22 cellular contexts compared by ENCODE assay signal in the genomic region with DNA sequence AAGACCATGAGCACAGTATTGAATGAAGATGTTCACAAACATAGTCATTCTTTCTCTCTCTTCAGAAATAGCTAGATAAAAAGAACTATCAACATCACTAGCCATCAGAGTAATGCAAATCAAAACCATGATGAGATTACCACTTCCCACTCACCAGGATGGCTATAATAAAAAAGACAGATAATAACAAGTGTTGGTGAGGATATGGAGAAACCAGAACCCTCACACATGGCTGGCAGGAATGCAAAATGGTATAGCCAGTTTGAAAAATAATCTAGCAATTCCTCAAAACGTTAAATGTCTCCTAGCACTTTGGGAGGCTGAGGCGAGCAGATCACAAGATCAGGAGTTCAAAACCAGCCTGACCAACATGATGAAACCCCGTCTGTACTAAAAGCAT. TPM values are rescaled to one million over a fixed set of nuclear protein-coding genes. Genes with fewer than 3 reads are reported as not detected.
DNase-seq lines count a peak whose midpoint lies in the region; ATAC-seq, FAIRE-seq and TF ChIP-seq lines count a peak whose summit lies in the region.
"Had no signal": no experiment of that assay in that cellular context is flagged by ENCODE, and none has a peak within 500 bp of the region (broad histone marks: within the 10 kb centered on the region; RNA-seq: fewer than 3 reads in every experiment).

No MANE protein-coding gene starts in this region.

- no peak overlapping the region for H3K23ac ChIP-seq in mesenchymal stem cell (ENCODE audit: low read length in 2 of 2)

- H3K27ac Mint-ChIP-seq in progenitor cell of endocrine pancreas: peak overlapping the region; percentile 49
- H3K27ac Mint-ChIP-seq: B cell; CD4-positive, alpha-beta T cell; CD8-positive, alpha-beta T cell had no signal

- H2BK15ac ChIP-seq in mesenchymal stem cell (ENCODE audit: low read depth, poor library complexity, severe bottlenecking): no peak overlapping the region

- no peaks in the 10 kb centered on the region for H3K79me1 ChIP-seq in mesenchymal stem cell (replicated peaks; ENCODE audit: low read length, poor library complexity, severe bottlenecking)

- no peaks in the 10 kb centered on the region for H3K9me3 ChIP-seq in HepG2 (ENCODE audit: low read length)
- no peaks in the 10 kb centered on the region for H3K9me3 ChIP-seq in right lobe of liver
- no peaks in the 10 kb centered on the region for H3K9me3 ChIP-seq in mesenchymal stem cell (ENCODE audit: control insufficient read depth, low read length)
- H3K9me3 ChIP-seq: A549, Caco-2 had no signal

- no peaks in the 10 kb centered on the region for H3K27me3 Mint-ChIP-seq in progenitor cell of endocrine pancreas
- H3K27me3 Mint-ChIP-seq: B cell; CD4-positive, alpha-beta T cell had no signal

- intact Hi-C loops in HepG2 (cut with micrococcal nuclease; ENCODE audit: unreplicated experiment) (no loop called here), right lobe of liver (cut with DNase I) (no loop called here)

- H3K4ac ChIP-seq in mesenchymal stem cell (ENCODE audit: low read depth in 1 of 2, low read length in 2 of 2): no peak overlapping the region

- CTCF ChIA-PET in HepG2 (lab: Yijun Ruan, JAX; ENCODE audit: low intra/inter-chr PET ratio, low total read pairs): no interaction called here

- POLR2A ChIA-PET in HepG2 (lab: Yijun Ruan, JAX): interaction anchor here (2.1 kb wide), 1 partner anchor 32 kb away, joined by 9 read pairs; the partner anchor contains the start of gene PPP1CB

- H2AFZ ChIP-seq in HepG2 (ENCODE audit: low read length): no peak overlapping the region
- no peak overlapping the region for H2AFZ ChIP-seq in mesenchymal stem cell (ENCODE audit: low read depth, low read length)

- H3K4me3 ChIP-seq in HepG2 (replicated peaks in 1 of 3; ENCODE audit: insufficient read depth in 1 of 3, low read depth in 2 of 3, low read length in 3 of 3): no peak overlapping the region
- no peak overlapping the region for H3K4me3 ChIP-seq in right lobe of liver
- no peak overlapping the region for H3K4me3 ChIP-seq in mesenchymal stem cell (ENCODE audit: insufficient read depth in 1 of 2, low read depth in 1 of 2, low read length in 2 of 2)
- H3K4me3 ChIP-seq: A549; BLaER1 treated with 17β-estradiol and CSF1 and Interleukin-3, amounts not matched to agents 10 nM and 100 nM had no signal

- H3K36me3 ChIP-seq in HepG2 (replicated peaks in 1 of 2; ENCODE audit: control insufficient read depth in 1 of 2, insufficient read depth in 2 of 2, low read length in 2 of 2): no peaks in the 10 kb centered on the region
- no peaks in the 10 kb centered on the region for H3K36me3 ChIP-seq in right lobe of liver
- H3K36me3 ChIP-seq in mesenchymal stem cell (ENCODE audit: control insufficient read depth in 1 of 2, insufficient read depth in 2 of 2, low read depth in 1 of 2, low read length in 2 of 2): no peaks in the 10 kb centered on the region
- H3K36me3 ChIP-seq: BLaER1 treated with 17β-estradiol and CSF1 and Interleukin-3, amounts not matched to agents 10 nM and 100 nM had no signal

- H3K14ac ChIP-seq in mesenchymal stem cell (ENCODE audit: low read length in 2 of 2): no peak overlapping the region

- H3K4me1 Mint-ChIP-seq in progenitor cell of endocrine pancreas (ENCODE audit: low read depth): peaks cover 4% of the 10 kb centered on the region

- no peak for TF ChIP-seq POLR2A in HepG2 (IDR thresholded peaks at IDR 0.05; ENCODE audit: insufficient read depth in 1 of 2, low read depth in 2 of 2, low read length in 2 of 2)
- no peak for TF ChIP-seq POLR2A in right lobe of liver (IDR thresholded peaks at IDR 0.05)

- H2BK5ac ChIP-seq in mesenchymal stem cell (ENCODE audit: low read depth, low read length, poor library complexity, severe bottlenecking): no peak overlapping the region

- TF ChIP-seq EP300 in HepG2 (IDR thresholded peaks at IDR 0.05; ENCODE audit: low read depth in 2 of 2, low read length in 2 of 2) (no peak), HepG2 (CRISPR knock-in tag; IDR thresholded peaks at IDR 0.05; ENCODE audit: borderline replicate concordance) (no peak)

- TF ChIP-seq CTCF in HepG2 (CRISPR knock-in tag; IDR thresholded peaks at IDR 0.05) (no peak), right lobe of liver (IDR thresholded peaks at IDR 0.05) (no peak), progenitor cell of endocrine pancreas (IDR thresholded peaks at IDR 0.05; ENCODE audit: unreplicated experiment) (no peak)

- no peak for FAIRE-seq in HepG2 (lab: Jason Lieb, UNC)
- FAIRE-seq: A549, D721Med, G401.6, GM12891, GM19239 had no signal

- 49% methylated on average over 3 of the region's 3 CpGs for WGBS in HepG2 (ENCODE audit: low lambda C conversion rate)
- 83% methylated on average over 3 of the region's 3 CpGs for WGBS in right lobe of liver (ENCODE audit: insufficient coverage, low coverage, low lambda C conversion rate, missing lambda C conversion rate)
- WGBS in mesenchymal stem cell: 91% methylated on average over 3 of the region's 3 CpGs

- H3K9ac ChIP-seq in HepG2 (ENCODE audit: insufficient read depth, low read depth, low read length) (no peak overlapping the region), mesenchymal stem cell (ENCODE audit: low read length) (no peak overlapping the region)
- H3K9ac ChIP-seq: BLaER1 treated with 17β-estradiol and CSF1 and Interleukin-3, amounts not matched to agents 10 nM and 100 nM had no signal

- H2BK12ac ChIP-seq in mesenchymal stem cell (ENCODE audit: low read length in 2 of 2): no peak overlapping the region

- H3K27ac ChIP-seq in HepG2 (ENCODE audit: extremely low read length, insufficient read depth, low read length) (no peak overlapping the region), right lobe of liver (no peak overlapping the region), mesenchymal stem cell (ENCODE audit: low read length, poor library complexity, severe bottlenecking) (no peak overlapping the region)
- H3K27ac ChIP-seq: 22Rv1; A549; BLaER1 treated with 17β-estradiol and CSF1 and Interleukin-3, amounts not matched to agents 10 nM and 100 nM; C4-2B had no signal

- no peak overlapping the region for H2AK5ac ChIP-seq in mesenchymal stem cell (ENCODE audit: low read length, severe bottlenecking)

- ATAC-seq in HepG2 (no peak), right lobe of liver (no peak), HG03342 (IDR thresholded peaks at IDR 0.05; ENCODE audit: unreplicated experiment) (no peak)
- ATAC-seq: A549; CD8-positive, alpha-beta T cell had no signal

- H4K8ac ChIP-seq in mesenchymal stem cell (ENCODE audit: low read length): no peak overlapping the region

- no peak overlapping the region for H3K18ac ChIP-seq in mesenchymal stem cell (ENCODE audit: low read depth in 1 of 2, low read length in 2 of 2)

- no TSS peak for BruUV-seq in HepG2 (replicated peaks; lab: Mats Ljungman, UMichigan)

- H3K4me2 ChIP-seq in HepG2 (ENCODE audit: low read depth, low read length) (no peak overlapping the region), mesenchymal stem cell (ENCODE audit: low read length, poor library complexity, severe bottlenecking) (no peak overlapping the region)
- H3K4me2 ChIP-seq: A549 had no signal

- H2BK120ac ChIP-seq in mesenchymal stem cell (ENCODE audit: low read depth, low read length): no peak overlapping the region

- peaks cover 4% of the 10 kb centered on the region for H3K9me3 Mint-ChIP-seq in progenitor cell of endocrine pancreas (ENCODE audit: low read depth)
- H3K9me3 Mint-ChIP-seq: CD4-positive, alpha-beta T cell had no signal

- H3K4me3 Mint-ChIP-seq in progenitor cell of endocrine pancreas (ENCODE audit: low read depth): no peak overlapping the region
- H3K4me3 Mint-ChIP-seq: B cell; CD4-positive, alpha-beta T cell; CD8-positive, alpha-beta T cell had no signal

- no peaks in the 10 kb centered on the region for H3K79me2 ChIP-seq in HepG2 (ENCODE audit: insufficient read depth, low read length)

- no peak for TF ChIP-seq RAD21 in HepG2 (CRISPR knock-in tag; IDR thresholded peaks at IDR 0.05)

- DNase-seq in HepG2 (ENCODE audit: low spot score) (no peak), right lobe of liver (no peak), mesenchymal stem cell (no peak), progenitor cell of endocrine pancreas (ENCODE audit: low spot score, unreplicated experiment) (no peak), mucosa of gallbladder (ENCODE audit: low spot score) (no peak)
- DNase-seq: AML-193; Caco-2; Calu3; CD4-positive, alpha-beta T cell; CD8-positive, alpha-beta T cell; DMS79 treated with DMSO at 0.1 percent for 48 hours; GF-D8 had no signal

- peak overlapping the region; percentile 21 for H4K91ac ChIP-seq in mesenchymal stem cell (ENCODE audit: low read length)

- no peaks in the 10 kb centered on the region for H3K36me3 Mint-ChIP-seq in progenitor cell of endocrine pancreas (ENCODE audit: insufficient read depth)
- H3K36me3 Mint-ChIP-seq: CD8-positive, alpha-beta T cell had no signal

- no peaks in the 10 kb centered on the region for H4K20me1 ChIP-seq in HepG2 (ENCODE audit: insufficient read depth, low read length)
- H4K20me1 ChIP-seq: BLaER1 treated with 17β-estradiol and CSF1 and Interleukin-3, amounts not matched to agents 10 nM and 100 nM had no signal

- in situ Hi-C loops in HepG2 (cut with HindIII; ENCODE audit: extremely low pct_ligation_motif_present, low pct_unique_long_range_greater_than_20kb): no loop called here

- H3K4me1 ChIP-seq in HepG2 (ENCODE audit: insufficient read depth, low read length) (peaks cover 31% of the 10 kb centered on the region), right lobe of liver (peaks cover 0 to 7% (median 0%) of the 10 kb centered on the region in 4 donors), mesenchymal stem cell (ENCODE audit: control insufficient read depth, insufficient read depth, low read depth, low read length) (peaks cover 3% of the 10 kb centered on the region)

- H3K27me3 ChIP-seq in HepG2 (ENCODE audit: control insufficient read depth in 1 of 2, insufficient read depth in 2 of 2, low read length in 2 of 2) (no peaks in the 10 kb centered on the region), right lobe of liver (no peaks in the 10 kb centered on the region), mesenchymal stem cell (ENCODE audit: control insufficient read depth in 1 of 2, insufficient read depth in 1 of 2, low read length in 2 of 2) (no peaks in the 10 kb centered on the region)
- H3K27me3 ChIP-seq: BLaER1 treated with 17β-estradiol and CSF1 and Interleukin-3, amounts not matched to agents 10 nM and 100 nM had no signal

RNA-seq across cellular contexts. Expression of gene PPP1CB, which starts 31.3 kb away (rescaled TPM):
- total RNA-seq in HepG2 (2016; rRNA removed; fragmentation: Illumina TruSeq; extraction: Trizol): 109 and 209 TPM in 2 replicates
- total RNA-seq in HepG2 (2016; cell fraction: cytosol; rRNA removed; fragmentation: Illumina TruSeq; extraction: Trizol; ENCODE audit: low read depth): 28.8 and 29.0 TPM in 2 replicates
- 121 and 212 TPM in 2 replicates for total RNA-seq in HepG2 (2016; cell fraction: insoluble cytoplasmic fraction; rRNA removed; fragmentation: Illumina TruSeq; extraction: Trizol)
- total RNA-seq in HepG2 (2016; cell fraction: membrane; rRNA removed; fragmentation: Illumina TruSeq; extraction: Trizol): 59.6 and 72.2 TPM in 2 replicates
- total RNA-seq in HepG2 (2016; cell fraction: nucleus; rRNA removed; fragmentation: Illumina TruSeq; extraction: Trizol): 57.8 and 68.3 TPM in 2 replicates
- polyA plus RNA-seq in HepG2 (2011; rRNA removed): 33.8 and 46.9 TPM in 2 replicates
- 16.7 and 32.3 TPM in 2 replicates for polyA plus RNA-seq in HepG2 (2011; cell fraction: cytosol; rRNA removed)
- polyA plus RNA-seq in HepG2 (2011; cell fraction: nucleus; rRNA removed): 10.9 and 14.0 TPM in 2 replicates
- polyA plus RNA-seq in HepG2 (2012): 59.6 and 76.3 TPM in 2 replicates
- 16.4 and 17.8 TPM in 2 replicates for polyA plus RNA-seq in HepG2 (2016; cell fraction: cytosol; fragmentation: Illumina TruSeq; extraction: Trizol; ENCODE audit: low read depth)
- 155 and 164 TPM in 2 replicates for polyA plus RNA-seq in HepG2 (2016; cell fraction: insoluble cytoplasmic fraction; fragmentation: Illumina TruSeq; extraction: Trizol; ENCODE audit: low read depth)
- 52.5 and 53.7 TPM in 2 replicates for polyA plus RNA-seq in HepG2 (2016; cell fraction: membrane; fragmentation: Illumina TruSeq; extraction: Trizol; ENCODE audit: low read depth)
- polyA plus RNA-seq in HepG2 (2016; cell fraction: nucleus; fragmentation: Illumina TruSeq; extraction: Trizol; ENCODE audit: insufficient read depth, low read depth): 64.6 and 65.7 TPM in 2 replicates
- 97.2 and 138 TPM in 2 replicates for polyA minus RNA-seq in HepG2 (2011; rRNA and poly(A)+ RNA removed; ENCODE audit: low replicate concordance)
- polyA minus RNA-seq in HepG2 (2011; cell fraction: cytosol; rRNA and poly(A)+ RNA removed): 91.3 and 96.5 TPM in 2 replicates
- 80.1 and 83.7 TPM in 2 replicates for polyA minus RNA-seq in HepG2 (2011; cell fraction: nucleus; rRNA and poly(A)+ RNA removed)
- total RNA-seq in right lobe of liver: 10 to 100 TPM; 55.7 to 86.3 (median 71.4) TPM
- polyA plus RNA-seq in mesenchymal stem cell (2013, experiment 1 of 2): 80.9 TPM
- 88.4 TPM for polyA plus RNA-seq in mesenchymal stem cell (2013, experiment 2 of 2)
- 192 and 193 TPM in 2 replicates for total RNA-seq in progenitor cell of endocrine pancreas
- 395 TPM for total RNA-seq in mucosa of gallbladder
